In the genomic region with DNA sequence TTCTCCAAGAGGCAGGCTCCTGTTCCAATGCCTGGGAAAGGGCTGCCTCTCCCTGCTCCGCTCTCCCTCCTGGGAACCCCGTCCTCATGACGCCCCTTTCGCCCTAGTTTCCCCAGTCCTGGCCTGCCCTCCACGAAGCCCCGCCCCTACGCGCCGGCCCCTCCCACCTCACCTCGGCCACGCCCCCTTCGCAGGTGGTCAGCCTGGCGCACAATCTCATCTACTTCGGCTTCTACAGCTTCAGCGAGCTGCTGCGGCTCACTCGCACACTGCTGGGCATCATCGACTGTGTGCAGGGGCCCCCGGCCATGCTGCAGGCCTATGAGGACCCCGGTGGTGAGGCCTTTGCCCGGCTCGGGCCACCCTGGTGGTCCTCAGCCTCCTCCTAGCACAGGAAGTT, we compare ENCODE assay signal across 20 cellular contexts.
"Had no signal": no experiment of that assay in that cellular context is flagged by ENCODE, and none has a peak within 500 bp of the region (broad histone marks: within the 10 kb centered on the region; RNA-seq: fewer than 3 reads in every experiment).

No MANE protein-coding gene starts in this region.

- H3K9me3 Mint-ChIP-seq: activated naive CD4-positive, alpha-beta T cell treated with anti-CD3 and anti-CD28 coated beads, Interleukin-2, amount 50 U/mL, for 24 hours; naive thymus-derived CD4-positive, alpha-beta T cell; stimulated activated naive B cell treated with anti-CD40 and anti-IgM and Interleukin-4, amounts not matched to agents 10 μg/mL and 1 μg/mL and 100 μg/mL, for 72 hours had no signal

- ATAC-seq: activated CD4-positive, CD25-positive, alpha-beta regulatory T cell treated with anti-CD3 and anti-CD28 coated beads, Interleukin-2, amount 50 U/mL, for 24 hours; activated CD8-positive, alpha-beta T cell treated with anti-CD3 and anti-CD28 coated beads, Interleukin-2, amount 10 ng/mL, durations not matched to agents 7 days and 5 days; gastrocnemius medialis; naive thymus-derived CD4-positive, alpha-beta T cell; stimulated activated naive B cell treated with anti-CD40 and anti-IgM and Interleukin-4, amounts not matched to agents 10 μg/mL and 1 μg/mL and 100 μg/mL, for 72 hours; upper lobe of right lung had no signal

- DNase-seq: activated CD4-positive, alpha-beta T cell treated with anti-CD3 and anti-CD28 coated beads, Interleukin-2, amount 50 U/mL, for 1 hour; activated CD8-positive, alpha-beta T cell treated with anti-CD3 and anti-CD28 coated beads, Interleukin-2, amount 10 ng/mL, durations not matched to agents 7 days and 5 days; activated gamma-delta T cell treated with Interleukin-2 at 50 U/mL for 16 hours; activated T-cell treated with anti-CD3 and anti-CD28 coated beads, Interleukin-2, amount 50 U/mL, for 1 hour; adrenal gland; central memory CD4-positive, alpha-beta T cell; dermis blood vessel endothelial cell; effector CD8-positive, alpha-beta T cell; esophagus squamous epithelium; gastrocnemius medialis; hippocampal formation; naive thymus-derived CD4-positive, alpha-beta T cell; retina; stimulated activated CD4-positive, alpha-beta T cell treated with anti-CD3 and anti-CD28 coated beads, Interleukin-2, amount 100 ng/mL, for 48 hours; stimulated activated CD8-positive, alpha-beta memory T cell treated with anti-CD3 and anti-CD28 coated beads, Interleukin-4, amount 100 ng/mL, for 48 hours; stimulated activated naive B cell treated with anti-CD40 and anti-IgM and Interleukin-4, amounts not matched to agents 10 μg/mL and 1 μg/mL and 100 μg/mL, for 72 hours; upper lobe of right lung had no signal

- H3K27ac Mint-ChIP-seq: activated naive CD4-positive, alpha-beta T cell treated with anti-CD3 and anti-CD28 coated beads, Interleukin-2, amount 50 U/mL, for 24 hours; progenitor cell of endocrine pancreas; stimulated activated naive B cell treated with anti-CD40 and anti-IgM and Interleukin-4, amounts not matched to agents 10 μg/mL and 1 μg/mL and 100 μg/mL, for 72 hours had no signal

- H3K4me3 Mint-ChIP-seq: activated CD8-positive, alpha-beta T cell treated with anti-CD3 and anti-CD28 coated beads, Interleukin-2, amount 10 ng/mL, durations not matched to agents 7 days and 5 days; activated naive CD4-positive, alpha-beta T cell treated with anti-CD3 and anti-CD28 coated beads, Interleukin-2, amount 50 U/mL, for 24 hours; stimulated activated naive B cell treated with anti-CD40 and anti-IgM and Interleukin-4, amounts not matched to agents 10 μg/mL and 1 μg/mL and 100 μg/mL, for 72 hours had no signal

- H3K27me3 Mint-ChIP-seq: activated naive CD4-positive, alpha-beta T cell treated with anti-CD3 and anti-CD28 coated beads, Interleukin-2, amount 50 U/mL, for 24 hours; naive thymus-derived CD4-positive, alpha-beta T cell; progenitor cell of endocrine pancreas; stimulated activated naive B cell treated with anti-CD40 and anti-IgM and Interleukin-4, amounts not matched to agents 10 μg/mL and 1 μg/mL and 100 μg/mL, for 72 hours had no signal
